In genomic region chr19:55471266-55471665, GRCh38 we compare ENCODE assay signal across 33 cellular contexts. TPM values are rescaled to one million over a fixed set of nuclear protein-coding genes. Genes with fewer than 3 reads are reported as not detected.
"Had no signal": no experiment of that assay in that cellular context is flagged by ENCODE, and none has a peak within 500 bp of the region (broad histone marks: within the 10 kb centered on the region; RNA-seq: fewer than 3 reads in every experiment).

No MANE protein-coding gene starts in this region.

- H3K4me1 ChIP-seq: prostate gland had no signal

- H3K27me3 ChIP-seq: gastroesophageal sphincter, ovary, thyroid gland, upper lobe of left lung, vagina had no signal

- H3K36me3 ChIP-seq: gastroesophageal sphincter, ovary, prostate gland, thyroid gland, upper lobe of left lung, vagina had no signal

- H3K36me3 Mint-ChIP-seq: activated CD4-positive, alpha-beta memory T cell treated with anti-CD3 and anti-CD28 coated beads for 36 hours; natural killer cell treated with Interleukin-12 subunit alpha and Interleukin-12 subunit beta and Interleukin-15 and Interleukin-18, amount 100 ng/mL, for 72 hours had no signal

- DNase-seq: activated CD4-positive, alpha-beta memory T cell treated with anti-CD3 and anti-CD28 coated beads for 36 hours; activated CD4-positive, alpha-beta T cell treated with anti-CD3 and anti-CD28 coated beads, Interleukin-2, amount 10 ng/mL, durations not matched to agents 24 days and 14 days; activated CD4-positive, CD25-positive, alpha-beta regulatory T cell treated with anti-CD3 and anti-CD28 coated beads, Interleukin-2, amount 50 U/mL, for 72 hours; activated CD8-positive, alpha-beta memory T cell treated with anti-CD3 and anti-CD28 coated beads, Interleukin-2, amount 50 U/mL, for 48 hours; activated gamma-delta T cell treated with Interleukin-2 at 50 U/mL for 16 hours; activated naive CD4-positive, alpha-beta T cell treated with anti-CD3 and anti-CD28 coated beads, Interleukin-2, amount 50 U/mL, for 16 hours; activated T-cell treated with anti-CD3 and anti-CD28 coated beads, Interleukin-2, amount 50 U/mL, for 24 hours; amniotic stem cell; caudate nucleus; cortex of kidney; hippocampal formation; retina; stimulated activated CD4-positive, alpha-beta T cell treated with anti-CD3 and anti-CD28 coated beads, Interleukin-4, amount 100 ng/mL, for 24 hours; T-helper 2 cell; thyroid gland had no signal

- H3K27ac Mint-ChIP-seq: activated CD4-positive, alpha-beta memory T cell treated with anti-CD3 and anti-CD28 coated beads for 36 hours; activated CD4-positive, alpha-beta T cell treated with anti-CD3 and anti-CD28 coated beads, Interleukin-2, amount 10 ng/mL, durations not matched to agents 24 days and 14 days; activated T-cell treated with anti-CD3 and anti-CD28 coated beads, Interleukin-2, amount 50 U/mL, for 24 hours; natural killer cell treated with Interleukin-12 subunit alpha and Interleukin-12 subunit beta and Interleukin-15 and Interleukin-18, amount 100 ng/mL, for 72 hours; stimulated activated effector memory CD8-positive, alpha-beta T cell treated with anti-CD3 and anti-CD28 coated beads, Interleukin-12 subunit alpha, Interleukin-12 subunit beta, amount 100 ng/mL, for 72 hours; stimulated activated naive CD8-positive, alpha-beta T cell treated with anti-CD3 and anti-CD28 coated beads, Interleukin-15, Interleukin-2, amounts not matched to agents 100 ng/mL and 50 ng/mL, for 24 hours had no signal

- H3K27me3 Mint-ChIP-seq: activated CD4-positive, alpha-beta memory T cell treated with anti-CD3 and anti-CD28 coated beads for 36 hours; activated CD4-positive, alpha-beta T cell treated with anti-CD3 and anti-CD28 coated beads, Interleukin-2, amount 10 ng/mL, durations not matched to agents 24 days and 14 days; activated T-cell treated with anti-CD3 and anti-CD28 coated beads, Interleukin-2, amount 50 U/mL, for 24 hours; natural killer cell treated with Interleukin-12 subunit alpha and Interleukin-12 subunit beta and Interleukin-15 and Interleukin-18, amount 100 ng/mL, for 72 hours; stimulated activated naive CD8-positive, alpha-beta T cell treated with anti-CD3 and anti-CD28 coated beads, Interleukin-15, Interleukin-2, amounts not matched to agents 100 ng/mL and 50 ng/mL, for 24 hours had no signal

- H3K9me3 Mint-ChIP-seq: activated CD4-positive, alpha-beta memory T cell treated with anti-CD3 and anti-CD28 coated beads for 36 hours; activated CD4-positive, alpha-beta T cell treated with anti-CD3 and anti-CD28 coated beads, Interleukin-2, amount 10 ng/mL, durations not matched to agents 24 days and 14 days; activated T-cell treated with anti-CD3 and anti-CD28 coated beads, Interleukin-2, amount 50 U/mL, for 24 hours; natural killer cell treated with Interleukin-12 subunit alpha and Interleukin-12 subunit beta and Interleukin-15 and Interleukin-18, amount 100 ng/mL, for 72 hours; stimulated activated effector memory CD8-positive, alpha-beta T cell treated with anti-CD3 and anti-CD28 coated beads, Interleukin-12 subunit alpha, Interleukin-12 subunit beta, amount 100 ng/mL, for 72 hours; stimulated activated naive CD8-positive, alpha-beta T cell treated with anti-CD3 and anti-CD28 coated beads, Interleukin-15, Interleukin-2, amounts not matched to agents 100 ng/mL and 50 ng/mL, for 24 hours had no signal

- FAIRE-seq: endothelial cell of umbilical vein had no signal

- ATAC-seq: gastroesophageal sphincter; natural killer cell treated with Interleukin-12 subunit alpha and Interleukin-12 subunit beta and Interleukin-15 and Interleukin-18, amount 100 ng/mL, for 72 hours; sciatic nerve; stimulated activated effector memory CD8-positive, alpha-beta T cell treated with anti-CD3 and anti-CD28 coated beads, Interleukin-12 subunit alpha, Interleukin-12 subunit beta, amount 100 ng/mL, for 72 hours had no signal

- H3K4me3 Mint-ChIP-seq: activated CD4-positive, alpha-beta memory T cell treated with anti-CD3 and anti-CD28 coated beads for 36 hours; activated CD4-positive, alpha-beta T cell treated with anti-CD3 and anti-CD28 coated beads, Interleukin-2, amount 10 ng/mL, durations not matched to agents 24 days and 14 days; activated T-cell treated with anti-CD3 and anti-CD28 coated beads, Interleukin-2, amount 50 U/mL, for 24 hours; natural killer cell treated with Interleukin-12 subunit alpha and Interleukin-12 subunit beta and Interleukin-15 and Interleukin-18, amount 100 ng/mL, for 72 hours; stimulated activated effector memory CD8-positive, alpha-beta T cell treated with anti-CD3 and anti-CD28 coated beads, Interleukin-12 subunit alpha, Interleukin-12 subunit beta, amount 100 ng/mL, for 72 hours; stimulated activated naive CD8-positive, alpha-beta T cell treated with anti-CD3 and anti-CD28 coated beads, Interleukin-15, Interleukin-2, amounts not matched to agents 100 ng/mL and 50 ng/mL, for 24 hours had no signal

- H3K4me3 ChIP-seq: gastroesophageal sphincter, ovary, prostate gland, skin epidermis, thyroid gland, upper lobe of left lung, vagina had no signal

- H3K9me3 ChIP-seq: gastroesophageal sphincter, ovary, prostate gland, thyroid gland, upper lobe of left lung, vagina had no signal

- H3K27ac ChIP-seq: gastroesophageal sphincter, ovary, prostate gland, skin epidermis, thyroid gland, upper lobe of left lung, vagina had no signal

- H3K4me1 Mint-ChIP-seq: stimulated activated effector memory CD8-positive, alpha-beta T cell treated with anti-CD3 and anti-CD28 coated beads, Interleukin-12 subunit alpha, Interleukin-12 subunit beta, amount 100 ng/mL, for 72 hours had no signal

RNA-seq across cellular contexts. Expression of gene C19orf85, which starts 6.7 kb away (rescaled TPM):
- total RNA-seq: activated CD4-positive, alpha-beta memory T cell treated with anti-CD3 and anti-CD28 coated beads for 36 hours; activated CD4-positive, alpha-beta T cell treated with anti-CD3 and anti-CD28 coated beads, Interleukin-2, amount 10 ng/mL, durations not matched to agents 24 days and 14 days; chondrocyte; endothelial cell of umbilical vein; fibroblast of lung; fibroblast of villous mesenchyme; gastroesophageal sphincter; kidney epithelial cell; lower leg skin; mononuclear cell; natural killer cell treated with Interleukin-12 subunit alpha and Interleukin-12 subunit beta and Interleukin-15 and Interleukin-18, amount 100 ng/mL, for 72 hours; ovary; prostate gland; sciatic nerve; subcutaneous adipose tissue; thyroid gland; upper lobe of left lung; vagina had no signal
- polyA plus RNA-seq: endothelial cell of umbilical vein, fibroblast of lung, ovary had no signal
